ENCODE assay signal across 13 cellular contexts in the genomic region with DNA sequence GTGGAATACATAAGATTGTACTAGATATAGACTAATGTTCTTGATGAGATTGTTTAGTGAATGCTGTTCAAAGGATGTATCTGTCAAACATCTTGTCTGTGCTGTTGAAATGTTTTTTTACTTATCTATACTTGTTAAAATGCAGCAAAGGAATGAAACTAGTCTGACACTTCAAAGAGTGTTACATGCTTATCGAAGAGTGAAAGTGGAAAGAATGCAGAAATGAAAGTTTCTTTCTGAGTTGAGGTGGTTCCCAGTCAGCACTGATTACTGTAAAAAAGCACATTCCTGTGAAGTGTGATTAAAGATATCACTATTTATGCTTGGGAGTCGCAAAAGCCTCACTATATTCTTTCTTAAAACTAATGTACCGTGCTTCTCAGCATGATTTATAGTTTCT.
DNase-seq lines count a peak whose midpoint lies in the region; ATAC-seq and TF ChIP-seq lines count a peak whose summit lies in the region.
"Had no signal": no experiment of that assay in that cellular context is flagged by ENCODE, and none has a peak within 500 bp of the region (broad histone marks: within the 10 kb centered on the region; RNA-seq: fewer than 3 reads in every experiment).

No MANE protein-coding gene starts in this region.

- H3K36me3 ChIP-seq in DND-41 (ENCODE audit: insufficient read depth, low read length) (no peaks in the 10 kb centered on the region), HAP-1 (replicated peaks) (no peaks in the 10 kb centered on the region)
- H3K36me3 ChIP-seq: suprapubic skin had no signal

- no peak overlapping the region for H3K4me3 Mint-ChIP-seq in activated T-helper 17 cell treated with anti-CD3 and anti-CD28 coated beads, Interleukin-2, amount 50 U/mL, for 72 hours
- H3K4me3 Mint-ChIP-seq: nephron progenitor cell had no signal

- DNase-seq in DND-41 (no peak), HAP-1 (ENCODE audit: low spot score in 2 of 2) (no peak), nucleus accumbens (lab: John Stamatoyannopoulos, UW) (no peak), dorsolateral prefrontal cortex (no peak), NCI-H2227 treated with DMSO at 0.1 percent for 48 hours (lab: John Stamatoyannopoulos, UW) (no peak)
- DNase-seq: activated CD4-positive, alpha-beta T cell treated with anti-CD3 and anti-CD28 coated beads, Interleukin-2, amount 50 U/mL, for 4 hours; anterior cingulate cortex; Karpas-422; nephron progenitor cell had no signal

- H3K27ac Mint-ChIP-seq in activated T-helper 17 cell treated with anti-CD3 and anti-CD28 coated beads, Interleukin-2, amount 50 U/mL, for 72 hours = no peak overlapping the region
- H3K27ac Mint-ChIP-seq: nephron progenitor cell had no signal

- H3K9ac ChIP-seq in DND-41 (ENCODE audit: low read depth, low read length) = no peak overlapping the region

- no peaks in the 10 kb centered on the region for H4K20me1 ChIP-seq in DND-41 (ENCODE audit: insufficient read depth, low read length)

- H3K4me1 ChIP-seq in DND-41 (ENCODE audit: insufficient read depth, low read length) (peaks cover 7% of the 10 kb centered on the region; the same call in 1 of the 2 replicates), HAP-1 (no peaks in the 10 kb centered on the region)
- H3K4me1 ChIP-seq: suprapubic skin had no signal

- H3K4me3 ChIP-seq in DND-41 (ENCODE audit: low read depth in 1 of 2, low read length in 2 of 2) = no peak overlapping the region
- H3K4me3 ChIP-seq in HAP-1 = no peak overlapping the region
- no peak overlapping the region for H3K4me3 ChIP-seq in dorsolateral prefrontal cortex
- H3K4me3 ChIP-seq: suprapubic skin had no signal

- H3K36me3 Mint-ChIP-seq in activated T-helper 17 cell treated with anti-CD3 and anti-CD28 coated beads, Interleukin-2, amount 50 U/mL, for 72 hours (ENCODE audit: low read depth) = no peaks in the 10 kb centered on the region

- ATAC-seq in DND-41 (ENCODE audit: insufficient read depth, low read depth) (peak; percentile 69; the same call in 2 of the 3 replicates), GM19438 (IDR thresholded peaks at IDR 0.05; ENCODE audit: low read depth, unreplicated experiment) (peak; percentile 83), HG02981 (IDR thresholded peaks at IDR 0.05; ENCODE audit: unreplicated experiment) (peak; percentile 83)
- peak; percentile 45 for ATAC-seq in activated T-helper 17 cell treated with anti-CD3 and anti-CD28 coated beads, Interleukin-2, amount 50 U/mL, for 72 hours (replicated peaks)

- in situ Hi-C loops in HAP-1 (cut with MboI; ENCODE audit: low sequenced_read_pairs) = no loop called here

- H3K9me3 ChIP-seq in DND-41 (ENCODE audit: insufficient read depth, low read length, severe bottlenecking) = no peaks in the 10 kb centered on the region
- no peaks in the 10 kb centered on the region for H3K9me3 ChIP-seq in HAP-1
- H3K9me3 ChIP-seq: suprapubic skin had no signal

- H3K27me3 ChIP-seq in DND-41 (ENCODE audit: insufficient read depth, low read length, poor library complexity) (no peaks in the 10 kb centered on the region), HAP-1 (ENCODE audit: low read depth) (no peaks in the 10 kb centered on the region), dorsolateral prefrontal cortex (no peaks in the 10 kb centered on the region)
- H3K27me3 ChIP-seq: suprapubic skin had no signal

- intact Hi-C loops in dorsolateral prefrontal cortex (cut with DNase I) = no loop called here

- H3K79me2 ChIP-seq in DND-41 (ENCODE audit: insufficient read depth, low read length) = no peaks in the 10 kb centered on the region

- no peaks in the 10 kb centered on the region for H3K4me1 Mint-ChIP-seq in activated T-helper 17 cell treated with anti-CD3 and anti-CD28 coated beads, Interleukin-2, amount 50 U/mL, for 72 hours
- H3K4me1 Mint-ChIP-seq: nephron progenitor cell had no signal

- no peaks in the 10 kb centered on the region for H3K27me3 Mint-ChIP-seq in activated T-helper 17 cell treated with anti-CD3 and anti-CD28 coated beads, Interleukin-2, amount 50 U/mL, for 72 hours

- H3K4me2 ChIP-seq in DND-41 (ENCODE audit: insufficient read depth, low read length) = peak overlapping the region; percentile 41; the same call in 1 of the 2 replicates

- H2AFZ ChIP-seq in DND-41 (ENCODE audit: low read depth, low read length) = peak overlapping the region; percentile 63

- H3K9me3 Mint-ChIP-seq in activated T-helper 17 cell treated with anti-CD3 and anti-CD28 coated beads, Interleukin-2, amount 50 U/mL, for 72 hours = no peaks in the 10 kb centered on the region
- H3K9me3 Mint-ChIP-seq: nephron progenitor cell had no signal

- TF ChIP-seq CTCF in DND-41 (IDR thresholded peaks at IDR 0.05; ENCODE audit: borderline replicate concordance, extremely low read depth, low read length, poor library complexity, severe bottlenecking) = no peak
- TF ChIP-seq CTCF in dorsolateral prefrontal cortex (IDR thresholded peaks at IDR 0.05 in 54 of 56, conservative IDR thresholded peaks at IDR 0.05 in 2 of 56; ENCODE audit: low read depth in 1 of 56, partially characterized antibody in 56 of 56) = no peak

- H3K27ac ChIP-seq in DND-41 (ENCODE audit: low read length) (0 out of 2 replicates have a peak overlapping the region, but pooled peaks have one; percentile 9), dorsolateral prefrontal cortex (no peak overlapping the region)
- H3K27ac ChIP-seq: suprapubic skin had no signal
